In genomic region chr2:61534926-61535325, GRCh38 we compare ENCODE assay signal across 9 cellular contexts. TPM values are rescaled to one million over a fixed set of nuclear protein-coding genes. Genes with fewer than 3 reads are reported as not detected.
DNase-seq lines count a peak whose midpoint lies in the region; ATAC-seq and TF ChIP-seq lines count a peak whose summit lies in the region.
"Had no signal": no experiment of that assay in that cellular context is flagged by ENCODE, and none has a peak within 500 bp of the region (broad histone marks: within the 10 kb centered on the region; RNA-seq: fewer than 3 reads in every experiment).

No MANE protein-coding gene starts in this region.

- H3K36me3 Mint-ChIP-seq in naive thymus-derived CD4-positive, alpha-beta T cell, result peaks cover 0 to 10% (median 4%) of the 10 kb centered on the region in 5 donors

- ATAC-seq in naive thymus-derived CD4-positive, alpha-beta T cell, result no peak
- no peak for ATAC-seq in GM21737 (IDR thresholded peaks at IDR 0.05; ENCODE audit: unreplicated experiment)

- CTCF ChIA-PET in naive thymus-derived CD4-positive, alpha-beta T cell (lab: Charles Lee), result interaction anchor here (0.7 to 0.9 kb wide), 2 partner anchors 46 to 1387 kb away, joined by 3 read pairs; no protein-coding TSS in a partner anchor

- intact Hi-C loops in breast epithelium (cut with DNase I; ENCODE audit: low total_unique reads), result no loop called here
- intact Hi-C loops in naive thymus-derived CD4-positive, alpha-beta T cell (cut with micrococcal nuclease), result loop anchor here (5.0 to 10.0 kb wide), 7 partner anchors 47 to 1648 kb away; partner anchors contain the start of genes PAPOLG (in 2 of the 2), COMMD1 (in 1 of the 2), EHBP1 (in 1 of the 2) and SANBR (in 1 of the 2)
- intact Hi-C loops in posterior vena cava (cut with DNase I), result loop anchor here in 1 of 2 donors (10.0 kb wide), 1 partner anchor 230 kb away; no protein-coding TSS in a partner anchor

- H3K9me3 Mint-ChIP-seq in naive thymus-derived CD4-positive, alpha-beta T cell, result peaks cover 0 to 8% (median 0%) of the 10 kb centered on the region in 11 donors

- no peak for TF ChIP-seq CTCF in BE2C (IDR thresholded peaks at IDR 0.05; ENCODE audit: low read depth, low read length)
- TF ChIP-seq CTCF in breast epithelium (IDR thresholded peaks at IDR 0.05), result no peak

- POLR2A ChIA-PET in naive thymus-derived CD4-positive, alpha-beta T cell (lab: Charles Lee), result interaction anchor here (0.6 to 0.9 kb wide), 5 partner anchors 11 to 130 kb away, joined by 3 to 7 read pairs (median 3); no protein-coding TSS in a partner anchor

- no peak for TF ChIP-seq POLR2A in breast epithelium (IDR thresholded peaks at IDR 0.05)

- WGBS in HUES64, result 39% methylated on average over 2 of the region's 2 CpGs

- H3K27ac ChIP-seq in HUES64 (ENCODE audit: low read depth, low read length) (0 out of 2 replicates have a peak overlapping the region, but pooled peaks have one; percentile 31), breast epithelium (peak overlapping the region; percentile 99)
- peak overlapping the region; percentile 98 for H3K27ac ChIP-seq in naive thymus-derived CD4-positive, alpha-beta T cell (ENCODE audit: low read depth, low read length)
- H3K27ac ChIP-seq in effector memory CD4-positive, alpha-beta T cell (ENCODE audit: insufficient read depth, low read length, poor library complexity, severe bottlenecking), result no peak overlapping the region

- peak overlapping the region; percentile 96; the same call in 1 of the 2 replicates for H3K9ac ChIP-seq in HUES64 (ENCODE audit: low read depth, low read length)

- H3K4me1 Mint-ChIP-seq in naive thymus-derived CD4-positive, alpha-beta T cell, result peaks cover 36 to 67% (median 52%) of the 10 kb centered on the region in 7 donors

- H3K27me3 Mint-ChIP-seq in naive thymus-derived CD4-positive, alpha-beta T cell, result peaks cover 0 to 8% (median 0%) of the 10 kb centered on the region in 5 donors

- H3K9me3 ChIP-seq in BE2C (no peaks in the 10 kb centered on the region), HUES64 (ENCODE audit: insufficient read depth, low read depth, low read length) (no peaks in the 10 kb centered on the region), breast epithelium (no peaks in the 10 kb centered on the region)
- H3K9me3 ChIP-seq in naive thymus-derived CD4-positive, alpha-beta T cell (ENCODE audit: control insufficient read depth in 2 of 3, low read length in 3 of 3), result no peaks in the 10 kb centered on the region
- no peaks in the 10 kb centered on the region for H3K9me3 ChIP-seq in effector memory CD4-positive, alpha-beta T cell (ENCODE audit: control insufficient read depth, low read length)

- H3K27me3 ChIP-seq in BE2C (no peaks in the 10 kb centered on the region), HUES64 (ENCODE audit: insufficient read depth, low read length) (no peaks in the 10 kb centered on the region), breast epithelium (no peaks in the 10 kb centered on the region)
- no peaks in the 10 kb centered on the region for H3K27me3 ChIP-seq in naive thymus-derived CD4-positive, alpha-beta T cell (ENCODE audit: control insufficient read depth in 2 of 2, insufficient read depth in 2 of 2, low read length in 2 of 2)
- H3K27me3 ChIP-seq in effector memory CD4-positive, alpha-beta T cell (replicated peaks; ENCODE audit: control insufficient read depth, insufficient read depth, low read length, poor library complexity, severe bottlenecking), result no peaks in the 10 kb centered on the region

- no peaks in the 10 kb centered on the region for H3K4me1 ChIP-seq in BE2C
- H3K4me1 ChIP-seq in HUES64 (ENCODE audit: insufficient read depth, low read length), result peaks cover 47% of the 10 kb centered on the region
- H3K4me1 ChIP-seq in breast epithelium, result no peaks in the 10 kb centered on the region
- peaks cover 24 to 29% of the 10 kb centered on the region in 2 donors for H3K4me1 ChIP-seq in naive thymus-derived CD4-positive, alpha-beta T cell (ENCODE audit: control insufficient read depth in 2 of 2, insufficient read depth in 2 of 2, low read length in 2 of 2)
- H3K4me1 ChIP-seq in effector memory CD4-positive, alpha-beta T cell (ENCODE audit: control insufficient read depth, insufficient read depth, low read length, poor library complexity, severe bottlenecking), result peaks cover 26% of the 10 kb centered on the region

- DNase-seq in BE2C (no peak), breast epithelium (ENCODE audit: low spot score in 2 of 2) (no peak), posterior vena cava (ENCODE audit: low spot score) (no peak), COR-L47 (lab: John Stamatoyannopoulos, UW) (no peak)
- DNase-seq in naive thymus-derived CD4-positive, alpha-beta T cell, result no peak
- DNase-seq in effector memory CD4-positive, alpha-beta T cell, result no peak
- DNase-seq: amygdala had no signal

- peak overlapping the region in 8 of 9 donors; percentile 63 to 99 (median 96) for H3K27ac Mint-ChIP-seq in naive thymus-derived CD4-positive, alpha-beta T cell

- H3K36me3 ChIP-seq in BE2C (no peaks in the 10 kb centered on the region), HUES64 (ENCODE audit: insufficient read depth, low read length) (peaks cover 31% of the 10 kb centered on the region), breast epithelium (peaks cover 5% of the 10 kb centered on the region)
- H3K36me3 ChIP-seq in naive thymus-derived CD4-positive, alpha-beta T cell (ENCODE audit: control insufficient read depth in 2 of 3, insufficient read depth in 3 of 3, low read length in 3 of 3), result peaks cover 0 to 7% (median 4%) of the 10 kb centered on the region in 3 experiments
- peaks cover 8% of the 10 kb centered on the region for H3K36me3 ChIP-seq in effector memory CD4-positive, alpha-beta T cell (ENCODE audit: control insufficient read depth, insufficient read depth, low read length)

- H3K4me3 Mint-ChIP-seq in naive thymus-derived CD4-positive, alpha-beta T cell, result peak overlapping the region; percentile 59 to 100 (median 97)

- peak overlapping the region; percentile 90 for H3K4me3 ChIP-seq in BE2C (ENCODE audit: low read depth, low read length)
- H3K4me3 ChIP-seq in HUES64 (ENCODE audit: low read length), result peak overlapping the region; percentile 92
- peak overlapping the region in 2 of 3 donors; percentile 84 to 95 for H3K4me3 ChIP-seq in breast epithelium
- peak overlapping the region; percentile 18 for H3K4me3 ChIP-seq in naive thymus-derived CD4-positive, alpha-beta T cell (ENCODE audit: low read length)
- no peak overlapping the region for H3K4me3 ChIP-seq in effector memory CD4-positive, alpha-beta T cell (ENCODE audit: insufficient read depth, low read depth, low read length, poor library complexity, severe bottlenecking)

RNA-seq across cellular contexts. Expression of gene XPO1, which starts 3.2 kb away (rescaled TPM):
- polyA plus RNA-seq in BE2C (2012; ENCODE audit: insufficient read depth, insufficient read length, low read depth), result 52.7 TPM
- polyA plus RNA-seq in HUES64 (2013, experiment 1 of 2), result 214 TPM
- 231 TPM for polyA plus RNA-seq in HUES64 (2013, experiment 2 of 2)
- total RNA-seq in breast epithelium, result 100 to 1,000 TPM in 2 of 3 donors, 10 to 100 TPM in 1; 76.0 to 137 (median 129) TPM
- 100 to 1,000 TPM; 132 to 192 (median 181) TPM for total RNA-seq in naive thymus-derived CD4-positive, alpha-beta T cell
- 10 to 100 TPM; 40.2 to 45.1 TPM for polyA plus RNA-seq in naive thymus-derived CD4-positive, alpha-beta T cell
- total RNA-seq in posterior vena cava, result 100 to 1,000 TPM in 1 of 2 donors, 10 to 100 TPM in 1; 78.4 to 136 TPM
